In the genomic region with DNA sequence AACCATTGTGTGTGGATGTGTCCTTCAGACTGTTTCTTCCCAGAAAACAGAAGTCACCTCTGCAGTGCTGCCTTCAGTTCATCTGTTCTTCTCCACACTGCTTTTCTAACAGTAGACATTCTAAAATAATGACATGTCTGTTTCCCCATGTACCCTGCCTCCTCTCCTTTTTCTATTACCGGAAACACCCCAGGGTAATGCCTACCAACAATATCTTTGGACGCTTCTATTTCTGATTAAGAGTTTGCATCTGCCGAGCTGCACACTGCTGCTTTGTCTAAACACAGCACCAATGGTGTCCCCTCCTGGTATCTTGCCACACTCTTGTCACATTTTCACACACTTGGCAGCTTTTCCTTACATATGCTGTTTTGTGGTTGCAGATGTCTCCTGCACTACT, we compare ENCODE assay signal across 17 cellular contexts.
DNase-seq lines count a peak whose midpoint lies in the region; TF ChIP-seq lines count a peak whose summit lies in the region.
"Had no signal": no experiment of that assay in that cellular context is flagged by ENCODE, and none has a peak within 500 bp of the region (broad histone marks: within the 10 kb centered on the region; RNA-seq: fewer than 3 reads in every experiment).

No MANE protein-coding gene starts in this region.

- no peaks in the 10 kb centered on the region for H3K4me1 Mint-ChIP-seq in type B pancreatic cell (ENCODE audit: unreplicated experiment)
- H3K4me1 Mint-ChIP-seq: GM23338 had no signal

- H3K27ac Mint-ChIP-seq in type B pancreatic cell: no peak overlapping the region
- H3K27ac Mint-ChIP-seq: GM23338 had no signal

- H3K36me3 Mint-ChIP-seq in type B pancreatic cell: no peaks in the 10 kb centered on the region

- H3K4me3 Mint-ChIP-seq in type B pancreatic cell: no peak overlapping the region
- H3K4me3 Mint-ChIP-seq: GM23338 had no signal

- TF ChIP-seq CTCF in type B pancreatic cell (conservative IDR thresholded peaks at IDR 0.05): no peak

- DNase-seq in COLO829 (ENCODE audit: low spot score) (peak; percentile 14), OCI-M1 (lab: John Stamatoyannopoulos, UW) (peak; percentile 34), globus pallidus (ENCODE audit: low spot score) (peak; percentile 20), skeletal muscle cell (ENCODE audit: low read depth) (peak; percentile 1), DMS153 (lab: John Stamatoyannopoulos, UW) (no peak), type B pancreatic cell (ENCODE audit: extremely low spot score, unreplicated experiment) (no peak)
- DNase-seq in activated CD8-positive, alpha-beta memory T cell treated with anti-CD3 and anti-CD28 coated beads, Interleukin-2, amount 50 U/mL, for 48 hours: no peak
- DNase-seq: COR-L47, GF-D8, NCI-H1105 treated with DMSO at 0.1 percent for 48 hours, NCI-H1694, NCI-H2081 treated with DMSO at 0.1 percent for 48 hours, NCI-H748 treated with DMSO at 0.1 percent for 48 hours had no signal

- no peak overlapping the region for H3K4me3 ChIP-seq in skeletal muscle cell (ENCODE audit: low read depth, low read length)
- H3K4me3 ChIP-seq: GM12878, GM23338, K562, SJCRH30 had no signal

- no peaks in the 10 kb centered on the region for H3K27me3 Mint-ChIP-seq in type B pancreatic cell

- no peaks in the 10 kb centered on the region for H3K9me3 Mint-ChIP-seq in type B pancreatic cell
- H3K9me3 Mint-ChIP-seq: GM23338 had no signal

Comparison
In these comparisons a context has a peak if more than half of its experiments do, and no peak if none do; other contexts are left out.
1. DNase-seq: peak in COLO829 (single experiment), OCI-M1 (single experiment), globus pallidus (single experiment) and skeletal muscle cell (single experiment); none in activated CD8-positive, alpha-beta memory T cell treated with anti-CD3 and anti-CD28 coated beads, Interleukin-2, amount 50 U/mL, for 48 hours (single experiment), DMS153 (single experiment) and type B pancreatic cell (single experiment).